Comparison of ENCODE assay signal across 1 cellular context in the genomic region with DNA sequence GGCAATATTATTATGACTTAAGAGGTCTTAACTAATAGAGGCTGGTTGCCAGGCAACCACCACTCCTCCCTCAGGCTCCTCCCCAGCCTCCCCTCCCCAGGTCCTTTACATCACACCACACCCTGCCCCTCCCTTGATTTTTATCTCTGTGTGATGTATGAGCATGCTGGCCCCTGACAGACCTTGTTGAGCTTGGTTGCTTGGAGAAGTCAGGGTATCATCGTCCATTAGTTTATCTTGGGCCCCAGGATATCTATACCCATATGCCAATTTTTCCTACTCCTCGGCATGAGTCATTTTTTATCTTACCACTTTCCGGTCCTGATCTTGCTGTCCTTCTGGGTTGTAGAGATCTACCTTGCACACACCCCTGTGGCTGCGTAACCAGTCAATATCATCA.
TF ChIP-seq lines count a peak whose summit lies in the region.

No MANE protein-coding gene starts in this region.

TF ChIP-seq in K562, 482 proteins besides CTCF, POLR2A, EP300 and RAD21 (continued from another document and continues in another):
- TF ChIP-seq, protein P1, sequence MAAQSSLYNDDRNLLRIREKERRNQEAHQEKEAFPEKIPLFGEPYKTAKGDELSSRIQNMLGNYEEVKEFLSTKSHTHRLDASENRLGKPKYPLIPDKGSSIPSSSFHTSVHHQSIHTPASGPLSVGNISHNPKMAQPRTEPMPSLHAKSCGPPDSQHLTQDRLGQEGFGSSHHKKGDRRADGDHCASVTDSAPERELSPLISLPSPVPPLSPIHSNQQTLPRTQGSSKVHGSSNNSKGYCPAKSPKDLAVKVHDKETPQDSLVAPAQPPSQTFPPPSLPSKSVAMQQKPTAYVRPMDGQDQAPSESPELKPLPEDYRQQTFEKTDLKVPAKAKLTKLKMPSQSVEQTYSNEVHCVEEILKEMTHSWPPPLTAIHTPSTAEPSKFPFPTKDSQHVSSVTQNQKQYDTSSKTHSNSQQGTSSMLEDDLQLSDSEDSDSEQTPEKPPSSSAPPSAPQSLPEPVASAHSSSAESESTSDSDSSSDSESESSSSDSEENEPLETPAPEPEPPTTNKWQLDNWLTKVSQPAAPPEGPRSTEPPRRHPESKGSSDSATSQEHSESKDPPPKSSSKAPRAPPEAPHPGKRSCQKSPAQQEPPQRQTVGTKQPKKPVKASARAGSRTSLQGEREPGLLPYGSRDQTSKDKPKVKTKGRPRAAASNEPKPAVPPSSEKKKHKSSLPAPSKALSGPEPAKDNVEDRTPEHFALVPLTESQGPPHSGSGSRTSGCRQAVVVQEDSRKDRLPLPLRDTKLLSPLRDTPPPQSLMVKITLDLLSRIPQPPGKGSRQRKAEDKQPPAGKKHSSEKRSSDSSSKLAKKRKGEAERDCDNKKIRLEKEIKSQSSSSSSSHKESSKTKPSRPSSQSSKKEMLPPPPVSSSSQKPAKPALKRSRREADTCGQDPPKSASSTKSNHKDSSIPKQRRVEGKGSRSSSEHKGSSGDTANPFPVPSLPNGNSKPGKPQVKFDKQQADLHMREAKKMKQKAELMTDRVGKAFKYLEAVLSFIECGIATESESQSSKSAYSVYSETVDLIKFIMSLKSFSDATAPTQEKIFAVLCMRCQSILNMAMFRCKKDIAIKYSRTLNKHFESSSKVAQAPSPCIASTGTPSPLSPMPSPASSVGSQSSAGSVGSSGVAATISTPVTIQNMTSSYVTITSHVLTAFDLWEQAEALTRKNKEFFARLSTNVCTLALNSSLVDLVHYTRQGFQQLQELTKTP (IDR thresholded peaks at IDR 0.05; ENCODE audit: low read depth in 1 of 2, partially characterized antibody in 2 of 2): peak in 1 of 2 experiments; percentile 55
- no peak for TF ChIP-seq POLR2AphosphoS2 (IDR thresholded peaks at IDR 0.05; ENCODE audit: low read length)
- TF ChIP-seq ZNF124 (CRISPR knock-in tag; IDR thresholded peaks at IDR 0.05): no peak
- no peak for TF ChIP-seq ASH1L (IDR thresholded peaks at IDR 0.05; ENCODE audit: borderline replicate concordance, low read depth, partially characterized antibody)
- TF ChIP-seq SIN3A (IDR thresholded peaks at IDR 0.05; ENCODE audit: borderline replicate concordance in 2 of 2, control insufficient read depth in 1 of 2, low read depth in 2 of 2, low read length in 2 of 2): no peak
- TF ChIP-seq TOE1 (IDR thresholded peaks at IDR 0.05; ENCODE audit: borderline replicate concordance): no peak
- TF ChIP-seq TOE1 (CRISPR knock-in tag; IDR thresholded peaks at IDR 0.05; ENCODE audit: borderline replicate concordance, low read depth): no peak
- peak; percentile 97 for TF ChIP-seq CBFA2T2 (conservative IDR thresholded peaks at IDR 0.05)
- TF ChIP-seq, protein P2, sequence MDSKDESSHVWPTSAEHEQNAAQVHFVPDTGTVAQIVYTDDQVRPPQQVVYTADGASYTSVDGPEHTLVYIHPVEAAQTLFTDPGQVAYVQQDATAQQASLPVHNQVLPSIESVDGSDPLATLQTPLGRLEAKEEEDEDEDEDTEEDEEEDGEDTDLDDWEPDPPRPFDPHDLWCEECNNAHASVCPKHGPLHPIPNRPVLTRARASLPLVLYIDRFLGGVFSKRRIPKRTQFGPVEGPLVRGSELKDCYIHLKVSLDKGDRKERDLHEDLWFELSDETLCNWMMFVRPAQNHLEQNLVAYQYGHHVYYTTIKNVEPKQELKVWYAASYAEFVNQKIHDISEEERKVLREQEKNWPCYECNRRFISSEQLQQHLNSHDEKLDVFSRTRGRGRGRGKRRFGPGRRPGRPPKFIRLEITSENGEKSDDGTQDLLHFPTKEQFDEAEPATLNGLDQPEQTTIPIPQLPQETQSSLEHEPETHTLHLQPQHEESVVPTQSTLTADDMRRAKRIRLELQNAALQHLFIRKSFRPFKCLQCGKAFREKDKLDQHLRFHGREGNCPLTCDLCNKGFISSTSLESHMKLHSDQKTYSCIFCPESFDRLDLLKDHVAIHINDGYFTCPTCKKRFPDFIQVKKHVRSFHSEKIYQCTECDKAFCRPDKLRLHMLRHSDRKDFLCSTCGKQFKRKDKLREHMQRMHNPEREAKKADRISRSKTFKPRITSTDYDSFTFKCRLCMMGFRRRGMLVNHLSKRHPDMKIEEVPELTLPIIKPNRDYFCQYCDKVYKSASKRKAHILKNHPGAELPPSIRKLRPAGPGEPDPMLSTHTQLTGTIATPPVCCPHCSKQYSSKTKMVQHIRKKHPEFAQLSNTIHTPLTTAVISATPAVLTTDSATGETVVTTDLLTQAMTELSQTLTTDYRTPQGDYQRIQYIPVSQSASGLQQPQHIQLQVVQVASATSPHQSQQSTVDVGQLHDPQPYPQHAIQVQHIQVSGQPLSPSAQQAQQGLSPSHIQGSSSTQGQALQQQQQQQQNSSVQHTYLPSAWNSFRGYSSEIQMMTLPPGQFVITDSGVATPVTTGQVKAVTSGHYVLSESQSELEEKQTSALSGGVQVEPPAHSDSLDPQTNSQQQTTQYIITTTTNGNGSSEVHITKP (IDR thresholded peaks at IDR 0.05; ENCODE audit: partially characterized antibody): no peak
- no peak for TF ChIP-seq NR2C1 (IDR thresholded peaks at IDR 0.05)
- 0 out of 2 replicates have a peak, but pooled peaks have one; percentile 15 for TF ChIP-seq NR2C1 (tag; IDR thresholded peaks at IDR 0.05)
- no peak for TF ChIP-seq POLR3A (IDR thresholded peaks at IDR 0.05; ENCODE audit: borderline replicate concordance, extremely low read depth, insufficient read depth, insufficient read length)
- TF ChIP-seq CREM (IDR thresholded peaks at IDR 0.05; ENCODE audit: low read depth): peak; percentile 64
- TF ChIP-seq HDAC2 (IDR thresholded peaks at IDR 0.05): peak; percentile 71; the same call in 1 of the 2 replicates
- TF ChIP-seq ETV1 (tag; conservative IDR thresholded peaks at IDR 0.05; ENCODE audit: low read depth): peak; percentile 71
- no peak for TF ChIP-seq MED1 (CRISPR knock-in tag; IDR thresholded peaks at IDR 0.05; ENCODE audit: borderline replicate concordance)
- peak; percentile 74 to 80; a peak in 3 of 4 replicates for TF ChIP-seq KDM1A (IDR thresholded peaks at IDR 0.05)
- TF ChIP-seq GATA2 (CRISPR knock-in tag; IDR thresholded peaks at IDR 0.05): peak; percentile 80
- peak; percentile 89 for TF ChIP-seq MTA2 (IDR thresholded peaks at IDR 0.05; ENCODE audit: low read depth)
- TF ChIP-seq GATAD2B (IDR thresholded peaks at IDR 0.05; ENCODE audit: borderline replicate concordance): peak; percentile 32; the same call in 1 of the 2 replicates
- peak; percentile 90 for TF ChIP-seq TCF3 (CRISPR knock-in tag; IDR thresholded peaks at IDR 0.05)
- TF ChIP-seq KLF6 (CRISPR knock-in tag; IDR thresholded peaks at IDR 0.05; ENCODE audit: borderline replicate concordance): no peak
- peak; percentile 63 for TF ChIP-seq CREB1 (IDR thresholded peaks at IDR 0.05)
- no peak for TF ChIP-seq CREB1 (CRISPR knock-in tag; IDR thresholded peaks at IDR 0.05)
- TF ChIP-seq PHF8 (IDR thresholded peaks at IDR 0.05; ENCODE audit: borderline replicate concordance, low read length): no peak
- TF ChIP-seq, protein P3, sequence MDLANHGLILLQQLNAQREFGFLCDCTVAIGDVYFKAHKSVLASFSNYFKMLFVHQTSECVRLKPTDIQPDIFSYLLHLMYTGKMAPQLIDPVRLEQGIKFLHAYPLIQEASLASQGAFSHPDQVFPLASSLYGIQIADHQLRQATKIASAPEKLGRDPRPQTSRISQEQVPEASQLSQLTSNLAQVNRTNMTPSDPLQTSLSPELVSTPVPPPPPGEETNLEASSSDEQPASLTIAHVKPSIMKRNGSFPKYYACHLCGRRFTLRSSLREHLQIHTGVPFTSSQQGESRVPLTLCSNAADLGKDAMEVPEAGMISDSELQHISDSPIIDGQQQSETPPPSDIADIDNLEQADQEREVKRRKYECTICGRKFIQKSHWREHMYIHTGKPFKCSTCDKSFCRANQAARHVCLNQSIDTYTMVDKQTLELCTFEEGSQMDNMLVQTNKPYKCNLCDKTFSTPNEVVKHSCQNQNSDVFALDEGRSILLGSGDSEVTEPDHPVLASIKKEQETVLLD (IDR thresholded peaks at IDR 0.05): peak; percentile 40; the same call in 1 of the 2 replicates
- TF ChIP-seq CTBP1 (IDR thresholded peaks at IDR 0.05; ENCODE audit: borderline replicate concordance): peak; percentile 90
- no peak for TF ChIP-seq HDGF (IDR thresholded peaks at IDR 0.05)
- TF ChIP-seq, protein P4, sequence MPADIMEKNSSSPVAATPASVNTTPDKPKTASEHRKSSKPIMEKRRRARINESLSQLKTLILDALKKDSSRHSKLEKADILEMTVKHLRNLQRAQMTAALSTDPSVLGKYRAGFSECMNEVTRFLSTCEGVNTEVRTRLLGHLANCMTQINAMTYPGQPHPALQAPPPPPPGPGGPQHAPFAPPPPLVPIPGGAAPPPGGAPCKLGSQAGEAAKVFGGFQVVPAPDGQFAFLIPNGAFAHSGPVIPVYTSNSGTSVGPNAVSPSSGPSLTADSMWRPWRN (IDR thresholded peaks at IDR 0.05; ENCODE audit: low read depth): 0 out of 2 replicates have a peak, but pooled peaks have one; percentile 43
- TF ChIP-seq TFAM (CRISPR knock-in tag; conservative IDR thresholded peaks at IDR 0.05): no peak
- no peak for TF ChIP-seq TCF7 (IDR thresholded peaks at IDR 0.05; ENCODE audit: borderline replicate concordance)
- no peak for TF ChIP-seq SNRNP70 (optimal IDR thresholded peaks at IDR 0.05; ENCODE audit: low read depth, low read length)
- TF ChIP-seq, protein P5, sequence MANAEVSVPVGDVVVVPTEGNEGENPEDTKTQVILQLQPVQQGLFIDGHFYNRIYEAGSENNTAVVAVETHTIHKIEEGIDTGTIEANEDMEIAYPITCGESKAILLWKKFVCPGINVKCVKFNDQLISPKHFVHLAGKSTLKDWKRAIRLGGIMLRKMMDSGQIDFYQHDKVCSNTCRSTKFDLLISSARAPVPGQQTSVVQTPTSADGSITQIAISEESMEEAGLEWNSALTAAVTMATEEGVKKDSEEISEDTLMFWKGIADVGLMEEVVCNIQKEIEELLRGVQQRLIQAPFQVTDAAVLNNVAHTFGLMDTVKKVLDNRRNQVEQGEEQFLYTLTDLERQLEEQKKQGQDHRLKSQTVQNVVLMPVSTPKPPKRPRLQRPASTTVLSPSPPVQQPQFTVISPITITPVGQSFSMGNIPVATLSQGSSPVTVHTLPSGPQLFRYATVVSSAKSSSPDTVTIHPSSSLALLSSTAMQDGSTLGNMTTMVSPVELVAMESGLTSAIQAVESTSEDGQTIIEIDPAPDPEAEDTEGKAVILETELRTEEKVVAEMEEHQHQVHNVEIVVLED (CRISPR knock-in tag; IDR thresholded peaks at IDR 0.05): no peak
- TF ChIP-seq ZNF77 (CRISPR knock-in tag; IDR thresholded peaks at IDR 0.05): no peak
- no peak for TF ChIP-seq ZNF764 (CRISPR knock-in tag; IDR thresholded peaks at IDR 0.05; ENCODE audit: low read depth)
- TF ChIP-seq, protein P6, sequence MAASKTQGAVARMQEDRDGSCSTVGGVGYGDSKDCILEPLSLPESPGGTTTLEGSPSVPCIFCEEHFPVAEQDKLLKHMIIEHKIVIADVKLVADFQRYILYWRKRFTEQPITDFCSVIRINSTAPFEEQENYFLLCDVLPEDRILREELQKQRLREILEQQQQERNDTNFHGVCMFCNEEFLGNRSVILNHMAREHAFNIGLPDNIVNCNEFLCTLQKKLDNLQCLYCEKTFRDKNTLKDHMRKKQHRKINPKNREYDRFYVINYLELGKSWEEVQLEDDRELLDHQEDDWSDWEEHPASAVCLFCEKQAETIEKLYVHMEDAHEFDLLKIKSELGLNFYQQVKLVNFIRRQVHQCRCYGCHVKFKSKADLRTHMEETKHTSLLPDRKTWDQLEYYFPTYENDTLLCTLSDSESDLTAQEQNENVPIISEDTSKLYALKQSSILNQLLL (CRISPR knock-in tag; IDR thresholded peaks at IDR 0.05; ENCODE audit: borderline replicate concordance): no peak
- TF ChIP-seq KLF10 (CRISPR knock-in tag; IDR thresholded peaks at IDR 0.05): no peak
- TF ChIP-seq, protein P7, sequence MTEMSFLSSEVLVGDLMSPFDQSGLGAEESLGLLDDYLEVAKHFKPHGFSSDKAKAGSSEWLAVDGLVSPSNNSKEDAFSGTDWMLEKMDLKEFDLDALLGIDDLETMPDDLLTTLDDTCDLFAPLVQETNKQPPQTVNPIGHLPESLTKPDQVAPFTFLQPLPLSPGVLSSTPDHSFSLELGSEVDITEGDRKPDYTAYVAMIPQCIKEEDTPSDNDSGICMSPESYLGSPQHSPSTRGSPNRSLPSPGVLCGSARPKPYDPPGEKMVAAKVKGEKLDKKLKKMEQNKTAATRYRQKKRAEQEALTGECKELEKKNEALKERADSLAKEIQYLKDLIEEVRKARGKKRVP (CRISPR knock-in tag; IDR thresholded peaks at IDR 0.05): no peak
- TF ChIP-seq, protein P8, sequence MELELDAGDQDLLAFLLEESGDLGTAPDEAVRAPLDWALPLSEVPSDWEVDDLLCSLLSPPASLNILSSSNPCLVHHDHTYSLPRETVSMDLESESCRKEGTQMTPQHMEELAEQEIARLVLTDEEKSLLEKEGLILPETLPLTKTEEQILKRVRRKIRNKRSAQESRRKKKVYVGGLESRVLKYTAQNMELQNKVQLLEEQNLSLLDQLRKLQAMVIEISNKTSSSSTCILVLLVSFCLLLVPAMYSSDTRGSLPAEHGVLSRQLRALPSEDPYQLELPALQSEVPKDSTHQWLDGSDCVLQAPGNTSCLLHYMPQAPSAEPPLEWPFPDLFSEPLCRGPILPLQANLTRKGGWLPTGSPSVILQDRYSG (tag; conservative IDR thresholded peaks at IDR 0.05; ENCODE audit: low read depth): no peak
- TF ChIP-seq, protein P9, sequence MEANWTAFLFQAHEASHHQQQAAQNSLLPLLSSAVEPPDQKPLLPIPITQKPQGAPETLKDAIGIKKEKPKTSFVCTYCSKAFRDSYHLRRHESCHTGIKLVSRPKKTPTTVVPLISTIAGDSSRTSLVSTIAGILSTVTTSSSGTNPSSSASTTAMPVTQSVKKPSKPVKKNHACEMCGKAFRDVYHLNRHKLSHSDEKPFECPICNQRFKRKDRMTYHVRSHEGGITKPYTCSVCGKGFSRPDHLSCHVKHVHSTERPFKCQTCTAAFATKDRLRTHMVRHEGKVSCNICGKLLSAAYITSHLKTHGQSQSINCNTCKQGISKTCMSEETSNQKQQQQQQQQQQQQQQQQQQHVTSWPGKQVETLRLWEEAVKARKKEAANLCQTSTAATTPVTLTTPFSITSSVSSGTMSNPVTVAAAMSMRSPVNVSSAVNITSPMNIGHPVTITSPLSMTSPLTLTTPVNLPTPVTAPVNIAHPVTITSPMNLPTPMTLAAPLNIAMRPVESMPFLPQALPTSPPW (CRISPR knock-in tag; IDR thresholded peaks at IDR 0.05): peak; percentile 81
- no peak for TF ChIP-seq ERF (CRISPR knock-in tag; IDR thresholded peaks at IDR 0.05)
- TF ChIP-seq ZSCAN29 (IDR thresholded peaks at IDR 0.05): no peak
